27 cellular contexts compared by ENCODE assay signal in the genomic region with DNA sequence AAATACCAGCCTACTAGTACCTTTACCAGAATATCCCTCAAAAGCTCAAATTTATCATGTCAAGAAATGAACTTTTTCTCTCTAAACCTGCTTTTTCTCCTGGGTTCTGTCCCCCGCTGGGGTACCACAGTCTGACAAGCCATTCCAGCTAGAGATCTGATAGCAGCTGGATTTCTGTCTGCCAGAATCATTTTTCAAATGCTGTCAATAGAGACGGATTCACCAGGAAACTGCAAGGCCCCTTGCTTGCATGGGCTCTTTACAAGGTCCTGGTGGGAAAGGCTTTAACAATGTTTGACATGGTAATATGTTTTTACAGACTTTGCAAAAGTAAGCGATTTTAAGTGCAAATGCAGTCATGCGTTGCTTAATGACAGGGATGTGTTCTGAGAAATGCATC. TPM values are rescaled to one million over a fixed set of nuclear protein-coding genes. Genes with fewer than 3 reads are reported as not detected.
"Had no signal": no experiment of that assay in that cellular context is flagged by ENCODE, and none has a peak within 500 bp of the region (broad histone marks: within the 10 kb centered on the region; RNA-seq: fewer than 3 reads in every experiment).

No MANE protein-coding gene starts in this region.

- H3K4me1 ChIP-seq: testis had no signal

- H3K27ac ChIP-seq: esophagus squamous epithelium, heart right ventricle, lower lobe of right lung, ovary, psoas muscle, skin epidermis, spleen, testis, tibial artery, upper lobe of left lung had no signal

- DNase-seq: cortex of kidney; effector memory CD8-positive, alpha-beta T cell; erythroblast; esophagus squamous epithelium; foreskin melanocyte; glutamatergic neuron; heart right ventricle; left ventricle myocardium superior; lower lobe of right lung; natural killer cell; occipital lobe; ovary; posterior cingulate gyrus; psoas muscle; right cardiac atrium; spleen; stimulated activated CD4-positive, alpha-beta T cell treated with anti-CD3 and anti-CD28 coated beads, Interleukin-4, amount 100 ng/mL, for 4 hours; stimulated activated naive CD8-positive, alpha-beta T cell treated with anti-CD3 and anti-CD28 coated beads, Interleukin-15, Interleukin-2, amounts not matched to agents 100 U/mL and 50 U/mL, for 24 hours; substantia nigra; testis; tibial artery; upper lobe of left lung had no signal

- H3K36me3 Mint-ChIP-seq: natural killer cell; stimulated activated memory B cell treated with anti-CD40 and anti-IgM and Interleukin-4, amounts not matched to agents 10 μg/mL and 1 μg/mL and 100 μg/mL, for 72 hours had no signal

- H3K27me3 Mint-ChIP-seq: effector memory CD8-positive, alpha-beta T cell; stimulated activated memory B cell treated with anti-CD40 and anti-IgM and Interleukin-4, amounts not matched to agents 10 μg/mL and 1 μg/mL and 100 μg/mL, for 72 hours had no signal

- H3K4me3 ChIP-seq: esophagus squamous epithelium, heart right ventricle, lower lobe of right lung, ovary, psoas muscle, skin epidermis, spleen, testis, tibial artery, upper lobe of left lung had no signal

- FAIRE-seq: endometrium, keratinocyte had no signal

- H3K4me3 Mint-ChIP-seq: effector memory CD8-positive, alpha-beta T cell; natural killer cell; stimulated activated memory B cell treated with anti-CD40 and anti-IgM and Interleukin-4, amounts not matched to agents 10 μg/mL and 1 μg/mL and 100 μg/mL, for 72 hours had no signal

- H3K9me3 Mint-ChIP-seq: effector memory CD8-positive, alpha-beta T cell; natural killer cell; stimulated activated memory B cell treated with anti-CD40 and anti-IgM and Interleukin-4, amounts not matched to agents 10 μg/mL and 1 μg/mL and 100 μg/mL, for 72 hours had no signal

- H3K36me3 ChIP-seq: esophagus squamous epithelium, heart right ventricle, lower lobe of right lung, ovary, spleen, tibial artery, upper lobe of left lung had no signal

- H3K9me3 ChIP-seq: esophagus squamous epithelium, lower lobe of right lung, ovary, psoas muscle, spleen, testis, tibial artery, upper lobe of left lung had no signal

- H3K27ac Mint-ChIP-seq: natural killer cell; stimulated activated memory B cell treated with anti-CD40 and anti-IgM and Interleukin-4, amounts not matched to agents 10 μg/mL and 1 μg/mL and 100 μg/mL, for 72 hours had no signal

- ATAC-seq: effector memory CD8-positive, alpha-beta T cell; heart right ventricle; left ventricle myocardium superior; lower lobe of right lung; natural killer cell; psoas muscle; right cardiac atrium; stimulated activated memory B cell treated with anti-CD40 and anti-IgM and Interleukin-4, amounts not matched to agents 10 μg/mL and 1 μg/mL and 100 μg/mL, for 72 hours; stimulated activated naive CD8-positive, alpha-beta T cell treated with anti-CD3 and anti-CD28 coated beads, Interleukin-15, Interleukin-2, amounts not matched to agents 100 U/mL and 50 U/mL, for 24 hours had no signal

- H3K27me3 ChIP-seq: esophagus squamous epithelium, heart right ventricle, ovary, spleen, testis, tibial artery, upper lobe of left lung had no signal

RNA-seq across cellular contexts. Expression of gene ANXA11, which starts 4.9 kb away (rescaled TPM):
- polyA plus RNA-seq: neural cell had no signal
